In genomic region chr5:43572357-43572756, GRCh38 we compare ENCODE assay signal across 20 cellular contexts. TPM values are rescaled to one million over a fixed set of nuclear protein-coding genes. Genes with fewer than 3 reads are reported as not detected.
DNase-seq lines count a peak whose midpoint lies in the region; FAIRE-seq and TF ChIP-seq lines count a peak whose summit lies in the region.
"Had no signal": no experiment of that assay in that cellular context is flagged by ENCODE, and none has a peak within 500 bp of the region (broad histone marks: within the 10 kb centered on the region; RNA-seq: fewer than 3 reads in every experiment).

No MANE protein-coding gene starts in this region.

- H3K27me3 Mint-ChIP-seq in chondrocyte (ENCODE audit: low read depth) (no peaks in the 10 kb centered on the region), nephron progenitor cell (ENCODE audit: low read depth, poor library complexity) (no peaks in the 10 kb centered on the region)
- H3K27me3 Mint-ChIP-seq: brain had no signal

- no peak for FAIRE-seq in kidney (lab: Jason Lieb, UNC)
- FAIRE-seq: G401.6, GM12892 had no signal

- H3K4me3 Mint-ChIP-seq in chondrocyte (ENCODE audit: unreplicated experiment) (no peak overlapping the region), nephron progenitor cell (no peak overlapping the region)
- H3K4me3 Mint-ChIP-seq: brain, GM23338 had no signal

- H3K9me3 Mint-ChIP-seq in chondrocyte (ENCODE audit: low read depth) (no peaks in the 10 kb centered on the region), nephron progenitor cell (peaks cover 13% of the 10 kb centered on the region)

- intact Hi-C loops in kidney (cut with DNase I): no loop called here
- intact Hi-C loops in lower leg skin (cut with DNase I; ENCODE audit: low total_unique reads): no loop called here

- H3K27me3 ChIP-seq in skeletal muscle tissue (ENCODE audit: control insufficient read depth in 3 of 3, insufficient read depth in 3 of 3, low read length in 3 of 3): no peaks in the 10 kb centered on the region
- H3K27me3 ChIP-seq: right lobe of liver had no signal

- H3K36me3 ChIP-seq in skeletal muscle tissue (ENCODE audit: control insufficient read depth in 3 of 3, insufficient read depth in 3 of 3, low read length in 3 of 3): peaks cover 0 to 9% (median 0%) of the 10 kb centered on the region in 3 donors
- H3K36me3 ChIP-seq in kidney (ENCODE audit: control insufficient read depth in 1 of 2, insufficient read depth in 2 of 2, low read length in 2 of 2): peaks cover 0 to 2% of the 10 kb centered on the region in 2 donors

- TF ChIP-seq CTCF in LNCaP clone FGC (IDR thresholded peaks at IDR 0.05; ENCODE audit: control insufficient read depth, extremely low read depth, insufficient read depth) (no peak), chondrocyte (IDR thresholded peaks at IDR 0.05) (no peak), kidney (IDR thresholded peaks at IDR 0.05; ENCODE audit: borderline replicate concordance, extremely low read depth, insufficient read depth) (no peak), lower leg skin (IDR thresholded peaks at IDR 0.05) (no peak), nephron progenitor cell (IDR thresholded peaks at IDR 0.05) (no peak)

- H3K27ac Mint-ChIP-seq in chondrocyte (ENCODE audit: unreplicated experiment): peak overlapping the region; percentile 71
- H3K27ac Mint-ChIP-seq in nephron progenitor cell: no peak overlapping the region
- H3K27ac Mint-ChIP-seq: GM23338 had no signal

- H3K4me3 ChIP-seq in LNCaP clone FGC (ENCODE audit: low read depth, low read length) (no peak overlapping the region), skeletal muscle tissue (ENCODE audit: low read length in 3 of 3) (no peak overlapping the region), kidney (ENCODE audit: low read length in 2 of 2) (no peak overlapping the region), lower leg skin (ENCODE audit: low read depth, poor library complexity, severe bottlenecking) (no peak overlapping the region)
- H3K4me3 ChIP-seq: GM23338, lung, right lobe of liver had no signal

- H3K9me3 ChIP-seq in skeletal muscle tissue (ENCODE audit: control insufficient read depth in 3 of 3, low read length in 3 of 3): no peaks in the 10 kb centered on the region
- H3K9me3 ChIP-seq in kidney (ENCODE audit: control insufficient read depth in 1 of 2, low read length in 2 of 2): no peaks in the 10 kb centered on the region
- H3K9me3 ChIP-seq: right lobe of liver had no signal

- WGBS in lower leg skin, 2 donors: 38 to 41% methylated on average over 2 of the region's 2 CpGs

- DNase-seq in LNCaP clone FGC (ENCODE audit: low read depth) (peak; percentile 96), chondrocyte (ENCODE audit: low spot score) (no peak), islet precursor cell (peak; percentile 55), kidney (no peak), dermis blood vessel endothelial cell (no peak), lower leg skin (ENCODE audit: low spot score in 2 of 2) (no peak), nephron progenitor cell (no peak)
- DNase-seq: activated CD4-positive, alpha-beta T cell treated with anti-CD3 and anti-CD28 coated beads for 4 hours; Calu3; NCI-H1436; right lobe of liver; SHP77; stimulated activated CD4-positive, alpha-beta T cell treated with anti-CD3 and anti-CD28 coated beads, Interleukin-4, amount 100 ng/mL, for 1 hour; T-helper 9 cell had no signal

- peaks cover 3% of the 10 kb centered on the region for H3K36me3 Mint-ChIP-seq in chondrocyte (ENCODE audit: low read depth)
- H3K36me3 Mint-ChIP-seq in nephron progenitor cell (ENCODE audit: low read depth): peaks cover 27% of the 10 kb centered on the region

- TF ChIP-seq POLR2A in lower leg skin (IDR thresholded peaks at IDR 0.05): no peak

- H3K4me1 Mint-ChIP-seq in chondrocyte (ENCODE audit: low read depth) (peaks cover 24% of the 10 kb centered on the region), nephron progenitor cell (no peaks in the 10 kb centered on the region)

- H3K9ac ChIP-seq in skeletal muscle tissue (ENCODE audit: low read depth in 1 of 3, low read length in 3 of 3) (peak overlapping the region; percentile 4 to 44 (median 18)), kidney (ENCODE audit: low read length in 2 of 2) (no peak overlapping the region)

- H3K27ac ChIP-seq in skeletal muscle tissue (ENCODE audit: low read depth, low read length) (peak overlapping the region; percentile 48), kidney (ENCODE audit: low read depth in 2 of 2, low read length in 2 of 2) (peak overlapping the region in 1 of 2 donors; percentile 9)
- H3K27ac ChIP-seq: right lobe of liver had no signal

- H3K4me1 ChIP-seq in skeletal muscle tissue (ENCODE audit: control insufficient read depth in 3 of 3, insufficient read depth in 3 of 3, low read length in 3 of 3) (peaks cover 0 to 14% (median 5%) of the 10 kb centered on the region in 3 donors), kidney (ENCODE audit: control insufficient read depth in 1 of 2, insufficient read depth in 1 of 2, low read depth in 1 of 2, low read length in 2 of 2) (no peaks in the 10 kb centered on the region)

RNA-seq across cellular contexts. Expression of gene PAIP1, which starts 15.5 kb away (rescaled TPM):
- 82.3 to 105 TPM (median 104 TPM) in 3 replicates for total RNA-seq in chondrocyte
- 62.6 TPM for total RNA-seq in skeletal muscle tissue
- total RNA-seq in kidney: 65.0 TPM
- 75.8 TPM for polyA plus RNA-seq in kidney (ENCODE audit: insufficient read depth, low read depth, low replicate concordance)
- total RNA-seq in dermis blood vessel endothelial cell: 88.2 and 139 TPM in 2 replicates
- 10 to 100 TPM; 40.5 to 65.4 (median 50.5) TPM for total RNA-seq in lower leg skin

RNA-seq across cellular contexts. Expression of gene NNT, which starts 30.6 kb away (rescaled TPM):
- total RNA-seq in chondrocyte (106 to 120 TPM (median 114 TPM) in 3 replicates), skeletal muscle tissue (116 TPM), kidney (101 TPM), dermis blood vessel endothelial cell (84.6 and 126 TPM in 2 replicates), lower leg skin (10 to 100 TPM; 24.2 to 34.2 (median 27.7) TPM)
- 56.4 TPM for polyA plus RNA-seq in kidney (ENCODE audit: insufficient read depth, low read depth, low replicate concordance)

RNA-seq across cellular contexts. Expression of gene C5orf34, which starts 57.4 kb away (rescaled TPM):
- total RNA-seq in chondrocyte (1.8 to 2.4 TPM (median 1.9 TPM) in 3 replicates), skeletal muscle tissue (3.7 TPM), kidney (2.3 TPM), dermis blood vessel endothelial cell (2.4 and 4.7 TPM in 2 replicates), lower leg skin (1 to 10 TPM in 2 of 4 donors, under 1 TPM in 2; 0.91 to 3.9 (median 1.4) TPM)
- 0.71 TPM for polyA plus RNA-seq in kidney (ENCODE audit: insufficient read depth, low read depth, low replicate concordance)

Comparison
In these comparisons a context has a peak if more than half of its experiments do, and no peak if none do; other contexts are left out.
1. DNase-seq: peak in LNCaP clone FGC (single experiment) and islet precursor cell (single experiment); none in chondrocyte (single experiment), kidney (single experiment), dermis blood vessel endothelial cell (single experiment), lower leg skin (0 of 2) and nephron progenitor cell (single experiment).
2. H3K9ac ChIP-seq: peak in skeletal muscle tissue (3 of 3); none in kidney (0 of 2).